8 cellular contexts compared by ENCODE assay signal in genomic region chr7:27739914-27740448, GRCh38. TPM values are rescaled to one million over a fixed set of nuclear protein-coding genes. Genes with fewer than 3 reads are reported as not detected.
DNase-seq lines count a peak whose midpoint lies in the region; TF ChIP-seq lines count a peak whose summit lies in the region.

TSS of gene TAX1BP1 (plus strand) at chr7:27740162. CDS start at chr7:27748525, 8,363 bp downstream.

- TF ChIP-seq RAD21 in neural cell (conservative IDR thresholded peaks at IDR 0.05) = no peak

- H3K9ac ChIP-seq in H9 (ENCODE audit: extremely low read depth, insufficient read length, low read length) = peak within 1 kb of the TSS; percentile 88
- peak within 1 kb of the TSS; percentile 93 for H3K9ac ChIP-seq in neural cell (ENCODE audit: low read length)

- H3K4me1 ChIP-seq in H9 (ENCODE audit: insufficient read depth, low read length) (no peaks in the 10 kb centered on the region), stomach (peaks cover 37 to 62% (median 54%) of the 10 kb centered on the region in 4 donors)

- peaks cover 0 to 2% (median 0%) of the 10 kb centered on the region in 3 experiments; a peak in 1 of 7 replicates for H3K36me3 Mint-ChIP-seq in H9 (ENCODE audit: insufficient read depth in 1 of 3, low read depth in 3 of 3)

- H3T11ph ChIP-seq in H9 (ENCODE audit: low read length) = no peak within 1 kb of the TSS

- H3K9me3 ChIP-seq in H9 (ENCODE audit: control insufficient read depth, low read depth, low read length) = no peaks in the 10 kb centered on the region
- H3K9me3 ChIP-seq in MG63 = no peaks in the 10 kb centered on the region
- H3K9me3 ChIP-seq in neural cell (ENCODE audit: low read length) = no peaks in the 10 kb centered on the region
- H3K9me3 ChIP-seq in stomach = no peaks in the 10 kb centered on the region

- peaks cover 2% of the 10 kb centered on the region for H3K23me2 ChIP-seq in H9 (ENCODE audit: insufficient read length, low read depth, low read length, poor library complexity, severe bottlenecking)

- H3K9me2 ChIP-seq in neural cell (ENCODE audit: insufficient read depth, low read length) = no peaks in the 10 kb centered on the region

- H3K36me3 ChIP-seq in MG63 (no peaks in the 10 kb centered on the region), neural cell (ENCODE audit: insufficient read depth, low read length) (no peaks in the 10 kb centered on the region), stomach (no peaks in the 10 kb centered on the region)

- H3K27ac Mint-ChIP-seq in H9 = peak within 1 kb of the TSS; percentile 64 to 98 (median 94)

- no peak within 1 kb of the TSS for H3K23ac ChIP-seq in H9 (ENCODE audit: insufficient read length, low read depth, low read length)

- H3K14ac ChIP-seq in H9 (ENCODE audit: insufficient read depth, low read length) = peak within 1 kb of the TSS; percentile 82

- H2BK15ac ChIP-seq in H9 (ENCODE audit: low read depth, low read length) = no peak within 1 kb of the TSS

- peak within 1 kb of the TSS; percentile 58 for H3K18ac ChIP-seq in H9 (ENCODE audit: insufficient read length, low read depth, low read length)

- H4K20me1 ChIP-seq in H9 (ENCODE audit: control insufficient read depth, insufficient read depth, insufficient read length) (no peaks in the 10 kb centered on the region), neural cell (ENCODE audit: insufficient read depth) (no peaks in the 10 kb centered on the region)

- no peak within 1 kb of the TSS for H4K8ac ChIP-seq in H9 (replicated peaks; ENCODE audit: insufficient read length, low read depth, low read length)

- H3K27me3 ChIP-seq in H9 (ENCODE audit: insufficient read depth, low read length) = no peaks in the 10 kb centered on the region
- H3K27me3 ChIP-seq in MG63 = no peaks in the 10 kb centered on the region
- H3K27me3 ChIP-seq in neural cell (ENCODE audit: insufficient read depth, low read depth, low read length) = no peaks in the 10 kb centered on the region
- H3K27me3 ChIP-seq in stomach = no peaks in the 10 kb centered on the region

- peak within 1 kb of the TSS; percentile 88 for H3K4me2 ChIP-seq in H9 (ENCODE audit: insufficient read depth, insufficient read length, low read length)
- H3K4me2 ChIP-seq in neural cell (ENCODE audit: low read length) = peak within 1 kb of the TSS; percentile 92

- peaks cover 2% of the 10 kb centered on the region; the same call in 1 of the 2 replicates for H3K27me3 Mint-ChIP-seq in H9 (ENCODE audit: low read depth)

- no peak within 1 kb of the TSS for H2BK20ac ChIP-seq in H9 (ENCODE audit: low read depth, low read length, poor library complexity, severe bottlenecking)

- DNase-seq in ELR (ENCODE audit: low read depth) (peak; percentile 98), H9 (peak; percentile 95), MG63 (peak; percentile 96), SHP77 treated with DMSO at 0.1 percent for 48 hours (lab: John Stamatoyannopoulos, UW) (peak; percentile 94), fibroblast of the conjunctiva (ENCODE audit: low read depth) (peak; percentile 88), stomach (peak; percentile 96)
- peak; percentile 99 for DNase-seq in activated effector memory CD4-positive, alpha-beta T cell treated with anti-CD3 and anti-CD28 coated beads, Interleukin-2, amount 50 U/mL, for 16 hours

- H3K4me1 Mint-ChIP-seq in H9 = peaks cover 30% of the 10 kb centered on the region in 2 experiments

- WGBS in H9 (ENCODE audit: extremely low coverage, insufficient read length, low lambda C conversion rate) = no CpG with 5 or more reads among the region's 41 CpGs
- 0 to 1% (median 0%) methylated on average over 40 to 41 of the region's 41 CpGs for WGBS in stomach, 5 donors

- peak in 2 of 4 donors; percentile 96 to 97 for TF ChIP-seq POLR2A in stomach (IDR thresholded peaks at IDR 0.05)

- H3K79me1 ChIP-seq in H9 (ENCODE audit: insufficient read depth, low read depth, low read length, poor library complexity, severe bottlenecking) = no peaks in the 10 kb centered on the region

- H2BK12ac ChIP-seq in H9 (ENCODE audit: insufficient read length, low read depth, low read length) = no peak within 1 kb of the TSS

- no peak within 1 kb of the TSS for H2BK5ac ChIP-seq in H9 (ENCODE audit: insufficient read length, low read length)

- TF ChIP-seq CTCF in H9 (conservative IDR thresholded peaks at IDR 0.05) (no peak), neural cell (IDR thresholded peaks at IDR 0.05; ENCODE audit: poor library complexity, severe bottlenecking) (no peak), stomach (IDR thresholded peaks at IDR 0.05) (no peak)

- H3K4me3 ChIP-seq in MG63 (peak within 1 kb of the TSS; percentile 93), neural cell (ENCODE audit: low read length) (peak within 1 kb of the TSS; percentile 95), stomach (peak within 1 kb of the TSS; percentile 78 to 99 (median 86))

- H3K4me3 Mint-ChIP-seq in H9 = peak within 1 kb of the TSS; percentile 94 to 97

- H3K9me3 Mint-ChIP-seq in H9 = no peaks in the 10 kb centered on the region

- H3K79me2 ChIP-seq in H9 (ENCODE audit: insufficient read depth, low read length) (no peaks in the 10 kb centered on the region), neural cell (replicated peaks; ENCODE audit: insufficient read depth, low read length) (peaks cover 24% of the 10 kb centered on the region)

- no peak within 1 kb of the TSS for H2BK120ac ChIP-seq in H9 (ENCODE audit: low read depth, low read length, poor library complexity, severe bottlenecking)

- TF ChIP-seq EP300 in neural cell (conservative IDR thresholded peaks at IDR 0.05; ENCODE audit: poor library complexity, severe bottlenecking) (peak; percentile 27), stomach (IDR thresholded peaks at IDR 0.05) (no peak)

- no peak within 1 kb of the TSS for H4K5ac ChIP-seq in H9 (ENCODE audit: insufficient read length, low read depth, low read length)

- no peak within 1 kb of the TSS for H4K91ac ChIP-seq in H9 (ENCODE audit: insufficient read length, low read depth, low read length)

- no peak within 1 kb of the TSS for H3K56ac ChIP-seq in H9 (ENCODE audit: insufficient read length, low read depth, low read length)

- peak within 1 kb of the TSS; percentile 21 for H3K27ac ChIP-seq in H9 (ENCODE audit: insufficient read length, low read depth, low read length)
- H3K27ac ChIP-seq in neural cell (ENCODE audit: low read length) = peak within 1 kb of the TSS; percentile 90
- peak within 1 kb of the TSS; percentile 96 to 100 (median 98) for H3K27ac ChIP-seq in stomach

- intact Hi-C loops in stomach (cut with DNase I; ENCODE audit: low total_unique reads) = no loop called here

- no peak within 1 kb of the TSS for H2AFZ ChIP-seq in H9 (ENCODE audit: low read length)
- H2AFZ ChIP-seq in neural cell (ENCODE audit: low read depth, low read length) = peak within 1 kb of the TSS; percentile 95

- no peak within 1 kb of the TSS for H3K4ac ChIP-seq in H9 (ENCODE audit: low read depth, low read length)

- no peaks in the 10 kb centered on the region for H3F3A ChIP-seq in neural cell (ENCODE audit: insufficient read depth, low read length, poor library complexity, severe bottlenecking)

- H2AK5ac ChIP-seq in H9 (ENCODE audit: insufficient read length, low read length) = no peak within 1 kb of the TSS

TF ChIP-seq in neural cell, 6 proteins besides CTCF, POLR2A, EP300 and RAD21:
- TF ChIP-seq, protein P1, sequence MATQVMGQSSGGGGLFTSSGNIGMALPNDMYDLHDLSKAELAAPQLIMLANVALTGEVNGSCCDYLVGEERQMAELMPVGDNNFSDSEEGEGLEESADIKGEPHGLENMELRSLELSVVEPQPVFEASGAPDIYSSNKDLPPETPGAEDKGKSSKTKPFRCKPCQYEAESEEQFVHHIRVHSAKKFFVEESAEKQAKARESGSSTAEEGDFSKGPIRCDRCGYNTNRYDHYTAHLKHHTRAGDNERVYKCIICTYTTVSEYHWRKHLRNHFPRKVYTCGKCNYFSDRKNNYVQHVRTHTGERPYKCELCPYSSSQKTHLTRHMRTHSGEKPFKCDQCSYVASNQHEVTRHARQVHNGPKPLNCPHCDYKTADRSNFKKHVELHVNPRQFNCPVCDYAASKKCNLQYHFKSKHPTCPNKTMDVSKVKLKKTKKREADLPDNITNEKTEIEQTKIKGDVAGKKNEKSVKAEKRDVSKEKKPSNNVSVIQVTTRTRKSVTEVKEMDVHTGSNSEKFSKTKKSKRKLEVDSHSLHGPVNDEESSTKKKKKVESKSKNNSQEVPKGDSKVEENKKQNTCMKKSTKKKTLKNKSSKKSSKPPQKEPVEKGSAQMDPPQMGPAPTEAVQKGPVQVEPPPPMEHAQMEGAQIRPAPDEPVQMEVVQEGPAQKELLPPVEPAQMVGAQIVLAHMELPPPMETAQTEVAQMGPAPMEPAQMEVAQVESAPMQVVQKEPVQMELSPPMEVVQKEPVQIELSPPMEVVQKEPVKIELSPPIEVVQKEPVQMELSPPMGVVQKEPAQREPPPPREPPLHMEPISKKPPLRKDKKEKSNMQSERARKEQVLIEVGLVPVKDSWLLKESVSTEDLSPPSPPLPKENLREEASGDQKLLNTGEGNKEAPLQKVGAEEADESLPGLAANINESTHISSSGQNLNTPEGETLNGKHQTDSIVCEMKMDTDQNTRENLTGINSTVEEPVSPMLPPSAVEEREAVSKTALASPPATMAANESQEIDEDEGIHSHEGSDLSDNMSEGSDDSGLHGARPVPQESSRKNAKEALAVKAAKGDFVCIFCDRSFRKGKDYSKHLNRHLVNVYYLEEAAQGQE (IDR thresholded peaks at IDR 0.05; ENCODE audit: borderline replicate concordance) = peak; percentile 81
- TF ChIP-seq MXI1 (conservative IDR thresholded peaks at IDR 0.05; ENCODE audit: poor library complexity, severe bottlenecking) (peak; percentile 50), EZH2 (IDR thresholded peaks at IDR 0.05; ENCODE audit: borderline replicate concordance, insufficient read depth, low read length, poor library complexity, severe bottlenecking) (no peak), POLR2AphosphoS5 (IDR thresholded peaks at IDR 0.05) (peak; percentile 94), TAF1 (IDR thresholded peaks at IDR 0.05; ENCODE audit: low read depth) (peak; percentile 39), SMC3 (conservative IDR thresholded peaks at IDR 0.05; ENCODE audit: poor library complexity) (no peak)

RNA-seq across cellular contexts. Expression of gene TAX1BP1, which starts in this region (rescaled TPM):
- 58.0 and 58.3 TPM in 2 replicates for total RNA-seq in H9 (2021)
- total RNA-seq in MG63 (2014; rRNA removed; shearing (Covaris generic); ENCODE audit: low replicate concordance) = 18.6 and 27.3 TPM in 2 replicates
- polyA plus RNA-seq in neural cell = 96.7 and 115 TPM in 2 replicates
- 127 and 159 TPM in 2 replicates for polyA minus RNA-seq in neural cell
- total RNA-seq in stomach = 100 to 1,000 TPM in 3 of 5 donors, 10 to 100 TPM in 2; 57.1 to 199 (median 122) TPM
- 10 to 100 TPM; 43.4 to 81.4 (median 59.0) TPM for polyA plus RNA-seq in stomach

Comparison
In these comparisons a context has a peak if more than half of its experiments do, and no peak if none do; other contexts are left out.
1. Peak in every context shown above with its lines: DNase-seq, H3K4me3 ChIP-seq and H3K27ac ChIP-seq.
2. H3K27ac ChIP-seq: peak in every context shown above with its lines; median percentile 98 in stomach; 90 in neural cell; 21 in H9.